ENCODE assay signal across 9 cellular contexts in genomic region chr5:67006152-67006848, GRCh38.
A peak's percentile ranks its signal among the peaks of the same experiment; 100 is the strongest.
DNase-seq lines count a peak whose midpoint lies in the region; ATAC-seq and TF ChIP-seq lines count a peak whose summit lies in the region.
"Had no signal": no experiment of that assay in that cellular context is flagged by ENCODE, and none has a peak within 500 bp of the region (broad histone marks: within the 10 kb centered on the region; RNA-seq: fewer than 3 reads in every experiment).

No MANE protein-coding gene starts in this region.

- H3K36me3 Mint-ChIP-seq in activated CD4-positive, alpha-beta T cell treated with anti-CD3 and anti-CD28 coated beads, Interleukin-2, amount 10 ng/mL, durations not matched to agents 24 days and 14 days (ENCODE audit: low read depth), result peaks cover 19% of the 10 kb centered on the region
- peaks cover 12% of the 10 kb centered on the region for H3K36me3 Mint-ChIP-seq in activated CD4-positive, alpha-beta memory T cell treated with anti-CD3 and anti-CD28 coated beads for 36 hours
- no peaks in the 10 kb centered on the region for H3K36me3 Mint-ChIP-seq in stimulated activated naive CD8-positive, alpha-beta T cell treated with anti-CD3 and anti-CD28 coated beads, Interleukin-15, Interleukin-2, amounts not matched to agents 100 ng/mL and 50 ng/mL, for 24 hours (ENCODE audit: low read depth)

- CTCF ChIA-PET in activated CD4-positive, alpha-beta memory T cell treated with anti-CD3 and anti-CD28 coated beads for 36 hours (lab: Charles Lee), result interaction anchor here (1.2 kb wide), 1 partner anchor 19 kb away, joined by 3 read pairs; no protein-coding TSS in a partner anchor

- POLR2A ChIA-PET in activated CD4-positive, alpha-beta memory T cell treated with anti-CD3 and anti-CD28 coated beads for 36 hours (lab: Charles Lee), result interaction anchor here (1.0 to 2.4 kb wide), 2 partner anchors 21 to 177 kb away, joined by 3 to 6 read pairs; no protein-coding TSS in a partner anchor

- peaks cover 11 to 73% (median 16%) of the 10 kb centered on the region in 3 donors for H3K4me1 ChIP-seq in gastroesophageal sphincter

- peak overlapping the region; percentile 97 for H3K27ac Mint-ChIP-seq in activated CD4-positive, alpha-beta T cell treated with anti-CD3 and anti-CD28 coated beads, Interleukin-2, amount 10 ng/mL, durations not matched to agents 24 days and 14 days
- H3K27ac Mint-ChIP-seq in activated CD4-positive, alpha-beta memory T cell treated with anti-CD3 and anti-CD28 coated beads for 36 hours, result peak overlapping the region; percentile 95
- H3K27ac Mint-ChIP-seq in stimulated activated naive CD8-positive, alpha-beta T cell treated with anti-CD3 and anti-CD28 coated beads, Interleukin-15, Interleukin-2, amounts not matched to agents 100 ng/mL and 50 ng/mL, for 24 hours, result peak overlapping the region; percentile 93

- no peak for DNase-seq in activated CD4-positive, alpha-beta T cell treated with anti-CD3 and anti-CD28 coated beads, Interleukin-2, amount 10 ng/mL, durations not matched to agents 24 days and 14 days
- DNase-seq in activated CD4-positive, alpha-beta T cell treated with anti-CD3 and anti-CD28 coated beads for 1 hour, result no peak
- DNase-seq in activated CD4-positive, alpha-beta memory T cell treated with anti-CD3 and anti-CD28 coated beads for 36 hours, result no peak
- no peak for DNase-seq in DMS153 treated with DMSO at 0.1 percent for 48 hours (lab: John Stamatoyannopoulos, UW; ENCODE audit: unreplicated experiment)
- DNase-seq: ACHN had no signal

- H3K27ac ChIP-seq in gastroesophageal sphincter, result peak overlapping the region in 3 of 4 donors; percentile 17 to 35 (median 22)

- no peaks in the 10 kb centered on the region for H3K27me3 Mint-ChIP-seq in activated CD4-positive, alpha-beta T cell treated with anti-CD3 and anti-CD28 coated beads, Interleukin-2, amount 10 ng/mL, durations not matched to agents 24 days and 14 days
- H3K27me3 Mint-ChIP-seq in activated CD4-positive, alpha-beta memory T cell treated with anti-CD3 and anti-CD28 coated beads for 36 hours, result no peaks in the 10 kb centered on the region
- H3K27me3 Mint-ChIP-seq in stimulated activated naive CD8-positive, alpha-beta T cell treated with anti-CD3 and anti-CD28 coated beads, Interleukin-15, Interleukin-2, amounts not matched to agents 100 ng/mL and 50 ng/mL, for 24 hours, result no peaks in the 10 kb centered on the region

- WGBS in gastroesophageal sphincter (ENCODE audit: low coverage in 1 of 2), 2 donors, result 44 to 63% methylated on average over 5 of the region's 5 CpGs

- no peaks in the 10 kb centered on the region for H3K9me3 ChIP-seq in gastroesophageal sphincter

- no peak for TF ChIP-seq POLR2A in gastroesophageal sphincter (IDR thresholded peaks at IDR 0.05)

- peak overlapping the region; percentile 96 for H3K4me3 Mint-ChIP-seq in activated CD4-positive, alpha-beta T cell treated with anti-CD3 and anti-CD28 coated beads, Interleukin-2, amount 10 ng/mL, durations not matched to agents 24 days and 14 days
- peak overlapping the region; percentile 92 for H3K4me3 Mint-ChIP-seq in activated CD4-positive, alpha-beta memory T cell treated with anti-CD3 and anti-CD28 coated beads for 36 hours
- H3K4me3 Mint-ChIP-seq in stimulated activated naive CD8-positive, alpha-beta T cell treated with anti-CD3 and anti-CD28 coated beads, Interleukin-15, Interleukin-2, amounts not matched to agents 100 ng/mL and 50 ng/mL, for 24 hours, result peak overlapping the region; percentile 93

- H3K4me1 Mint-ChIP-seq in activated CD4-positive, alpha-beta T cell treated with anti-CD3 and anti-CD28 coated beads, Interleukin-2, amount 10 ng/mL, durations not matched to agents 24 days and 14 days, result peaks cover 74% of the 10 kb centered on the region
- peaks cover 80% of the 10 kb centered on the region for H3K4me1 Mint-ChIP-seq in activated CD4-positive, alpha-beta memory T cell treated with anti-CD3 and anti-CD28 coated beads for 36 hours (ENCODE audit: low read depth)
- H3K4me1 Mint-ChIP-seq in stimulated activated naive CD8-positive, alpha-beta T cell treated with anti-CD3 and anti-CD28 coated beads, Interleukin-15, Interleukin-2, amounts not matched to agents 100 ng/mL and 50 ng/mL, for 24 hours (ENCODE audit: low read depth), result peaks cover 91% of the 10 kb centered on the region

- no peak for TF ChIP-seq EP300 in gastroesophageal sphincter (IDR thresholded peaks at IDR 0.05)

- H3K36me3 ChIP-seq in gastroesophageal sphincter, result no peaks in the 10 kb centered on the region

- no peaks in the 10 kb centered on the region for H3K9me3 Mint-ChIP-seq in activated CD4-positive, alpha-beta T cell treated with anti-CD3 and anti-CD28 coated beads, Interleukin-2, amount 10 ng/mL, durations not matched to agents 24 days and 14 days
- H3K9me3 Mint-ChIP-seq in activated CD4-positive, alpha-beta memory T cell treated with anti-CD3 and anti-CD28 coated beads for 36 hours, result no peaks in the 10 kb centered on the region
- no peaks in the 10 kb centered on the region for H3K9me3 Mint-ChIP-seq in stimulated activated naive CD8-positive, alpha-beta T cell treated with anti-CD3 and anti-CD28 coated beads, Interleukin-15, Interleukin-2, amounts not matched to agents 100 ng/mL and 50 ng/mL, for 24 hours

- no peaks in the 10 kb centered on the region for H3K27me3 ChIP-seq in gastroesophageal sphincter

- no peak for TF ChIP-seq CTCF in gastroesophageal sphincter (IDR thresholded peaks at IDR 0.05)

- ATAC-seq in gastroesophageal sphincter, result no peak
- no peak for ATAC-seq in GM19351 (IDR thresholded peaks at IDR 0.05; ENCODE audit: unreplicated experiment)
- no peak for ATAC-seq in GM18517 (IDR thresholded peaks at IDR 0.05; ENCODE audit: unreplicated experiment)

- H3K4me3 ChIP-seq in gastroesophageal sphincter, result peak overlapping the region; percentile 55 to 71

- intact Hi-C loops in activated CD4-positive, alpha-beta T cell treated with anti-CD3 and anti-CD28 coated beads, Interleukin-2, amount 10 ng/mL, durations not matched to agents 24 days and 14 days (cut with micrococcal nuclease), result loop anchor here (5.0 to 10.0 kb wide), 3 partner anchors 451 to 1269 kb away; partner anchors contain the start of gene ERBIN
- intact Hi-C loops in activated CD4-positive, alpha-beta memory T cell treated with anti-CD3 and anti-CD28 coated beads for 36 hours (cut with micrococcal nuclease), result loop anchor here (10.0 kb wide), 4 partner anchors 451 to 1429 kb away; partner anchors contain the start of gene SREK1
